In the genomic region with DNA sequence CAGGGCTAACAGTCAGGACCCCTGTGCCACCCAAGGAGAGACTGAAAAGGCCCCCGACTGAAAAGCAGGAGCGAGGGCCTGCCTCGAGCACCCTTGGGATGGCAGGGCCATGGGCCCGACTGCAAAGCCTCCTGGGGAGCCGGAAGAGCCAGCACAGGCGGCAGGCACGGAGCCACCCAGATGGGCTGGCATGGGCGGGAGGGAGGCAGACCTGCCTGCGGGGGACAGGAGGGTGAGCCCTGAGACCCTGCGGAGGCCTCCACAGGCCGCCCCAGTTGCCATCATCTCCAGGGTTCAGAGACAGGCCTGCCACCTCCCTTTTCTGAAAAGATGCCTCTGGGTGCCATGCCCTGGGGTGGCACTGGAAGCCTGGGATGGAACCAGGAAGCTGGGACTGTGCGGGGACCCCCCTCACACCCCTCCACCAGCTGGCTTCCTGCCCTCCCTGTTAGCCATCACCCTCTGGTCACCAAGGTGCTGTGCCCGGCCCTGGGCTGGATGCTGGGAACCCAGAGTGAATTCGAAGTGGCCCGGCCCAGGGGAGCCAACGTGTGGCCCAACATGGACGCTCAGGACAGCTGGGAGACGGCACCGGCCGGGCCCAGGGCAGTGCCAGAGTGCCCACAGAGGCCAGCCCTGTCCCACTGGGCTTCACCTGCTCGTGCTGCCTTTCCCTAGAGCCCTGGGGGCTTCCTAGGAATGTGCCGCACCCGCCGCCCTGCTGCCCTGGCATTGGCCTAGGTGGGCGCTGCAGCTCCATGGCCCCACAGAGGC, we compare ENCODE assay signal across 15 cellular contexts. TPM values are rescaled to one million over a fixed set of nuclear protein-coding genes. Genes with fewer than 3 reads are reported as not detected.
DNase-seq lines count a peak whose midpoint lies in the region; ATAC-seq, FAIRE-seq and TF ChIP-seq lines count a peak whose summit lies in the region.
"Had no signal": no experiment of that assay in that cellular context is flagged by ENCODE, and none has a peak within 500 bp of the region (broad histone marks: within the 10 kb centered on the region; RNA-seq: fewer than 3 reads in every experiment).

No MANE protein-coding gene starts in this region.

- no peak for TF ChIP-seq POLR2A in suprapubic skin (IDR thresholded peaks at IDR 0.05)

- no peaks in the 10 kb centered on the region for H3K4me1 ChIP-seq in RWPE2 (ENCODE audit: insufficient read depth, poor library complexity, severe bottlenecking)
- H3K4me1 ChIP-seq in fibroblast of lung (ENCODE audit: control insufficient read depth, extremely low read depth, insufficient read depth, low read length), result peaks cover 9% of the 10 kb centered on the region
- peaks cover 45% of the 10 kb centered on the region for H3K4me1 ChIP-seq in muscle layer of colon (ENCODE audit: insufficient read depth, low read length)
- H3K4me1 ChIP-seq in suprapubic skin, result peaks cover 33% of the 10 kb centered on the region
- H3K4me1 ChIP-seq: neural progenitor cell had no signal

- H3K9ac ChIP-seq in fibroblast of lung (ENCODE audit: insufficient read depth, low read length) (no peak overlapping the region), muscle layer of colon (ENCODE audit: low read length) (no peak overlapping the region)
- H3K9ac ChIP-seq: neural progenitor cell had no signal

- H2AFZ ChIP-seq in fibroblast of lung (ENCODE audit: low read length), result peak overlapping the region; percentile 55
- H2AFZ ChIP-seq: neural progenitor cell had no signal

- H3K9me3 ChIP-seq in RWPE2 (ENCODE audit: severe bottlenecking) (no peaks in the 10 kb centered on the region), fibroblast of lung (ENCODE audit: control insufficient read depth, insufficient read depth, low read depth, low read length) (no peaks in the 10 kb centered on the region), muscle layer of colon (ENCODE audit: low read length) (no peaks in the 10 kb centered on the region), suprapubic skin (no peaks in the 10 kb centered on the region)

- H3K27ac ChIP-seq in RWPE2 (ENCODE audit: poor library complexity, severe bottlenecking), result no peak overlapping the region
- H3K27ac ChIP-seq in fibroblast of lung (ENCODE audit: insufficient read depth, low read length), result no peak overlapping the region
- H3K27ac ChIP-seq in muscle layer of colon (ENCODE audit: low read depth, low read length), result peak overlapping the region; percentile 80
- peak overlapping the region; percentile 62 for H3K27ac ChIP-seq in suprapubic skin
- H3K27ac ChIP-seq: neural progenitor cell had no signal

- H3K36me3 ChIP-seq in RWPE2 (ENCODE audit: low read depth), result no peaks in the 10 kb centered on the region
- no peaks in the 10 kb centered on the region for H3K36me3 ChIP-seq in fibroblast of lung (ENCODE audit: control insufficient read depth, insufficient read depth, low read length)
- H3K36me3 ChIP-seq in muscle layer of colon (ENCODE audit: insufficient read depth, low read length), result no peaks in the 10 kb centered on the region
- H3K36me3 ChIP-seq in suprapubic skin, result no peaks in the 10 kb centered on the region
- H3K36me3 ChIP-seq: neural progenitor cell had no signal

- no peaks in the 10 kb centered on the region for H4K20me1 ChIP-seq in fibroblast of lung (ENCODE audit: control insufficient read depth, extremely low read depth, insufficient read depth, low read length)

- FAIRE-seq in GM19239 (lab: Jason Lieb, UNC), result no peak

- WGBS in suprapubic skin, result 64% methylated on average over 19 of the region's 25 CpGs

- TF ChIP-seq EP300 in suprapubic skin (IDR thresholded peaks at IDR 0.05), result no peak

- no peak overlapping the region for H3K4me3 ChIP-seq in RWPE2 (ENCODE audit: severe bottlenecking)
- H3K4me3 ChIP-seq in fibroblast of lung (replicated peaks in 1 of 4; ENCODE audit: control extremely low read depth in 1 of 4, insufficient read depth in 1 of 4, low read depth in 3 of 4, low read length in 4 of 4), result no peak overlapping the region
- peak overlapping the region in 1 of 2 donors; percentile 32 for H3K4me3 ChIP-seq in muscle layer of colon (ENCODE audit: low read depth in 1 of 2, low read length in 2 of 2)
- H3K4me3 ChIP-seq in suprapubic skin, result no peak overlapping the region
- H3K4me3 ChIP-seq: neural progenitor cell had no signal

- TF ChIP-seq CTCF in RWPE2 (IDR thresholded peaks at IDR 0.05; ENCODE audit: poor library complexity, severe bottlenecking) (no peak), fibroblast of lung (conservative IDR thresholded peaks at IDR 0.05 in 1 of 2, IDR thresholded peaks at IDR 0.05 in 1 of 2; ENCODE audit: low read depth in 1 of 2, low read length in 2 of 2) (no peak), suprapubic skin (IDR thresholded peaks at IDR 0.05) (no peak)

- H3K27me3 ChIP-seq in RWPE2 (ENCODE audit: insufficient read depth, poor library complexity, severe bottlenecking) (no peaks in the 10 kb centered on the region), fibroblast of lung (ENCODE audit: control insufficient read depth, insufficient read depth, low read length) (no peaks in the 10 kb centered on the region), muscle layer of colon (ENCODE audit: control insufficient read depth in 1 of 2, insufficient read depth in 2 of 2, low read length in 2 of 2) (no peaks in the 10 kb centered on the region), suprapubic skin (no peaks in the 10 kb centered on the region)
- H3K27me3 ChIP-seq: neural progenitor cell had no signal

- H3K4me2 ChIP-seq in fibroblast of lung (ENCODE audit: extremely low read depth, insufficient read depth, low read length), result no peak overlapping the region
- H3K4me2 ChIP-seq: neural progenitor cell had no signal

- H3K79me2 ChIP-seq in fibroblast of lung (ENCODE audit: control insufficient read depth, insufficient read depth, low read length), result no peaks in the 10 kb centered on the region

- DNase-seq in RWPE2 (ENCODE audit: low spot score) (peak; percentile 52), fibroblast of lung (ENCODE audit: low read depth in 2 of 2) (no peak), suprapubic skin (ENCODE audit: low spot score in 2 of 2) (peak; percentile 66 to 76), GM19239 (ENCODE audit: insufficient read length, low spot score) (no peak), middle frontal gyrus (ENCODE audit: extremely low spot score, low spot score) (no peak), pons (ENCODE audit: low spot score) (no peak)
- DNase-seq in stimulated activated CD8-positive, alpha-beta memory T cell treated with anti-CD3 and anti-CD28 coated beads, Interleukin-4, amount 100 ng/mL, for 48 hours, result no peak
- DNase-seq: activated B cell treated with CpG ODN at 0.5 μM for 24 hours; AML-193; MV-4-11; stimulated activated CD4-positive, alpha-beta T cell treated with anti-CD3 and anti-CD28 coated beads, Interleukin-15, amount 100 ng/mL, for 24 hours had no signal

- ATAC-seq in RWPE2 (ENCODE audit: low read depth), result no peak

RNA-seq across cellular contexts. Expression of gene TSPAN32, which starts 13.8 kb away (rescaled TPM):
- total RNA-seq in fibroblast of lung (0.17 and 0.26 TPM in 2 replicates), suprapubic skin (1 to 10 TPM in 1 of 4 donors, under 1 TPM in 1, not detected in 2; 0.26 to 4.3 TPM)
- polyA plus RNA-seq in fibroblast of lung, result 0.05 TPM in 1 of 2 replicates, not detected in the other
- 0.23 and 0.31 TPM in 2 replicates for polyA plus RNA-seq in fibroblast of lung (2012)
- not detected in 2 replicates for polyA minus RNA-seq in fibroblast of lung (ENCODE audit: low replicate concordance)
- total RNA-seq: SK-MEL-5 had no signal

RNA-seq across cellular contexts. Expression of gene C11orf21, which starts 13.9 kb away (rescaled TPM):
- total RNA-seq in fibroblast of lung (under 0.01 TPM in 1 of 2 replicates, not detected in the other), suprapubic skin (1 to 10 TPM in 2 of 4 donors, not detected in 2; 1.2 to 2.5 TPM)
- polyA plus RNA-seq in fibroblast of lung, result not detected in 2 replicates
- not detected in 2 replicates for polyA plus RNA-seq in fibroblast of lung (2012)
- polyA minus RNA-seq in fibroblast of lung (ENCODE audit: low replicate concordance), result not detected in 2 replicates
- total RNA-seq: SK-MEL-5 had no signal

RNA-seq across cellular contexts. Expression of gene ASCL2, which starts 45.2 kb away (rescaled TPM):
- total RNA-seq in fibroblast of lung, result not detected in 2 replicates
- not detected in 2 replicates for polyA plus RNA-seq in fibroblast of lung
- polyA plus RNA-seq in fibroblast of lung (2012), result not detected in 2 replicates
- not detected in 2 replicates for polyA minus RNA-seq in fibroblast of lung (ENCODE audit: low replicate concordance)
- 10 to 100 TPM; 11.4 to 18.0 (median 15.9) TPM for total RNA-seq in suprapubic skin
- total RNA-seq: HT1080, SK-MEL-5 had no signal

Comparison
In these comparisons a context has a peak if more than half of its experiments do, and no peak if none do; other contexts are left out.
1. DNase-seq: peak in RWPE2 (single experiment) and suprapubic skin (2 of 2); none in fibroblast of lung (0 of 2), GM19239 (single experiment), middle frontal gyrus (single experiment), pons (single experiment) and stimulated activated CD8-positive, alpha-beta memory T cell treated with anti-CD3 and anti-CD28 coated beads, Interleukin-4, amount 100 ng/mL, for 48 hours (single experiment).
2. H3K27ac ChIP-seq: peak in muscle layer of colon (single experiment) and suprapubic skin (single experiment); none in RWPE2 (single experiment) and fibroblast of lung (single experiment).
3. RNA of gene ASCL2, which starts 45.2 kb away (total RNA-seq): 11.4 to 18.0 TPM in suprapubic skin; not detected in fibroblast of lung; every median in the first group is over 10 times any median in the second.